ENCODE assay signal across 1 cellular context in genomic region chr5:40784916-40785315, GRCh38.
TF ChIP-seq lines count a peak whose summit lies in the region.

No MANE protein-coding gene starts in this region.

TF ChIP-seq in endothelial cell of umbilical vein, 7 proteins besides CTCF, POLR2A, EP300 and RAD21:
- TF ChIP-seq JUN (IDR thresholded peaks at IDR 0.05; ENCODE audit: borderline replicate concordance, insufficient read depth, insufficient read length, low read depth) (no peak), GATA2 (IDR thresholded peaks at IDR 0.05; ENCODE audit: insufficient read depth, insufficient read length, low read depth, low read length) (no peak), FOS (IDR thresholded peaks at IDR 0.05; ENCODE audit: borderline replicate concordance, insufficient read depth, low read length) (no peak), MAX (IDR thresholded peaks at IDR 0.05; ENCODE audit: insufficient read depth, insufficient read length) (no peak), POLR2AphosphoS5 (IDR thresholded peaks at IDR 0.05; ENCODE audit: insufficient read depth, low read depth, low read length) (no peak)
TF ChIP-seq in endothelial cell of umbilical vein: peak in this region for 0.
